Comparison of ENCODE assay signal across 13 cellular contexts in the genomic region with DNA sequence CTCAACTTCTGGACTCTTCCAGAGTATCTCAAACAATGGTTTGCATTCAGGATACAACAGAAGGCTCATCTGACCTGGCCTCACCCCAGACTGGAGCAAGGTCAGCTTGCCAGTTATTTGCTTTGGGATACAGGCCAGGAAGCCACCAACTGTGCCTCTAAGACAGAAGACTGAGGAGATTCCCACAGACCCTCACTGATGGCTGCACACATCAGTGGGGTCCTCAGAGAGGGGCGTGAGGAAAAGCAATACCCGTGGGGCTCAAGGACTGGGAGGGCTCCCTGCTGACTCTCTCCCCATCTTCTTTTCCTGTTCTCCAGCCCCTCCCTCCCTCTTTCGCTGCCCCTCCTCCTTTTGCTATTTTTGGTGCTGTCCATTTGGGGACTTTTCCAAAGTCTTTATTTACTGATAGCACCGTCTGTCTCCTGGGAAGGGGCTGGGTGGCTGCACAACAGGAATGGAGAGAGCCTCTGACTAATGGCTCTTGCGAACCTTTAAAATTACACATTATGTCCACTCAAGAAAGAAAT. TPM values are rescaled to one million over a fixed set of nuclear protein-coding genes. Genes with fewer than 3 reads are reported as not detected.
DNase-seq lines count a peak whose midpoint lies in the region; ATAC-seq and TF ChIP-seq lines count a peak whose summit lies in the region.
"Had no signal": no experiment of that assay in that cellular context is flagged by ENCODE, and none has a peak within 500 bp of the region (broad histone marks: within the 10 kb centered on the region; RNA-seq: fewer than 3 reads in every experiment).

No MANE protein-coding gene starts in this region.

- H2AFZ ChIP-seq in ACC112 (ENCODE audit: low read length, unreplicated experiment) = no peak overlapping the region

- peaks cover 58% of the 10 kb centered on the region for H3K4me1 ChIP-seq in ACC112 (ENCODE audit: control insufficient read depth, insufficient read depth, low read length, unreplicated experiment)
- peaks cover 0 to 66% (median 9%) of the 10 kb centered on the region in 4 donors for H3K4me1 ChIP-seq in Peyer's patch
- H3K4me1 ChIP-seq in CD4-positive, alpha-beta memory T cell (ENCODE audit: insufficient read depth, low read length) = peaks cover 29% of the 10 kb centered on the region

- DNase-seq in Peyer's patch (no peak), fibroblast of the aortic adventitia (ENCODE audit: low read depth) (peak; percentile 26), NCI-H2107 treated with DMSO at 0.1 percent for 48 hours (lab: John Stamatoyannopoulos, UW; ENCODE audit: unreplicated experiment) (no peak)
- no peak for DNase-seq in stimulated activated naive CD8-positive, alpha-beta T cell treated with anti-CD3 and anti-CD28 coated beads, Interleukin-15, Interleukin-2, amounts not matched to agents 100 U/mL and 50 U/mL, for 24 hours
- no peak for DNase-seq in CD4-positive, alpha-beta memory T cell
- DNase-seq: dermis blood vessel endothelial cell; NCI-H1436; RPMI8226; stimulated activated CD4-positive, alpha-beta T cell treated with anti-CD3 and anti-CD28 coated beads, Interleukin-4, amount 100 ng/mL, for 4 hours had no signal

- H3K27ac ChIP-seq in ACC112 (ENCODE audit: low read depth, low read length) (peak overlapping the region; percentile 9; the same call in 1 of the 2 replicates), Peyer's patch (peak overlapping the region in 3 of 4 donors; percentile 4 to 19 (median 10))
- no peak overlapping the region for H3K27ac ChIP-seq in CD4-positive, alpha-beta memory T cell (ENCODE audit: low read depth, low read length)
- H3K27ac ChIP-seq: thoracic aorta had no signal

- intact Hi-C loops in CD4-positive, alpha-beta memory T cell (cut with micrococcal nuclease) = no loop called here

- no peaks in the 10 kb centered on the region for H3K27me3 Mint-ChIP-seq in nephron (ENCODE audit: low read depth)
- H3K27me3 Mint-ChIP-seq in CD4-positive, alpha-beta memory T cell = no peaks in the 10 kb centered on the region

- H3K4me3 ChIP-seq in ACC112 (ENCODE audit: low read depth, low read length) (no peak overlapping the region), Peyer's patch (no peak overlapping the region), fibroblast of the aortic adventitia (ENCODE audit: low read depth, low read length) (no peak overlapping the region)
- no peak overlapping the region for H3K4me3 ChIP-seq in CD4-positive, alpha-beta memory T cell (ENCODE audit: low read length in 2 of 2)
- H3K4me3 ChIP-seq: thoracic aorta had no signal

- H3K27me3 ChIP-seq in ACC112 (ENCODE audit: insufficient read depth, low read length) (no peaks in the 10 kb centered on the region), Peyer's patch (no peaks in the 10 kb centered on the region)
- no peaks in the 10 kb centered on the region for H3K27me3 ChIP-seq in CD4-positive, alpha-beta memory T cell (ENCODE audit: insufficient read depth, low read length)

- POLR2A ChIA-PET in CD4-positive, alpha-beta memory T cell (lab: Charles Lee; ENCODE audit: partially characterized antibody) = no interaction called here

- no peak for TF ChIP-seq POLR2A in Peyer's patch (IDR thresholded peaks at IDR 0.05)

- H3K36me3 ChIP-seq in ACC112 (ENCODE audit: insufficient read depth, low read length) (no peaks in the 10 kb centered on the region), Peyer's patch (no peaks in the 10 kb centered on the region)
- H3K36me3 ChIP-seq in CD4-positive, alpha-beta memory T cell (ENCODE audit: insufficient read depth, low read length) = no peaks in the 10 kb centered on the region
- H3K36me3 ChIP-seq: thoracic aorta had no signal

- H3K4me1 Mint-ChIP-seq in nephron = peaks cover 87% of the 10 kb centered on the region
- H3K4me1 Mint-ChIP-seq in CD4-positive, alpha-beta memory T cell = peaks cover 48 to 87% (median 60%) of the 10 kb centered on the region in 4 donors

- H3K27ac Mint-ChIP-seq in nephron = peak overlapping the region; percentile 67 to 92 (median 86)
- no peak overlapping the region for H3K27ac Mint-ChIP-seq in CD4-positive, alpha-beta memory T cell

- H3K4me3 Mint-ChIP-seq in nephron = peak overlapping the region in 2 of 3 experiments; percentile 57 to 64
- H3K4me3 Mint-ChIP-seq in CD4-positive, alpha-beta memory T cell = no peak overlapping the region

- H3K36me3 Mint-ChIP-seq in nephron (ENCODE audit: low read depth) = peaks cover 9% of the 10 kb centered on the region
- peaks cover 9 to 23% of the 10 kb centered on the region in 2 donors for H3K36me3 Mint-ChIP-seq in CD4-positive, alpha-beta memory T cell

- H3K9me3 Mint-ChIP-seq in nephron = no peaks in the 10 kb centered on the region
- peaks cover 0 to 6% (median 1%) of the 10 kb centered on the region in 8 donors for H3K9me3 Mint-ChIP-seq in CD4-positive, alpha-beta memory T cell

- peaks cover 32% of the 10 kb centered on the region for H3K79me2 ChIP-seq in ACC112 (ENCODE audit: control insufficient read depth, insufficient read depth, low read length, unreplicated experiment)

- peaks cover 0 to 1% (median 0%) of the 10 kb centered on the region in 4 donors for H3K9me3 ChIP-seq in Peyer's patch
- H3K9me3 ChIP-seq in CD4-positive, alpha-beta memory T cell (ENCODE audit: control insufficient read depth in 1 of 2, low read length in 2 of 2) = no peaks in the 10 kb centered on the region
- H3K9me3 ChIP-seq: thoracic aorta had no signal

- ATAC-seq in HG03460 (IDR thresholded peaks at IDR 0.05; ENCODE audit: unreplicated experiment) = no peak
- ATAC-seq in stimulated activated naive CD8-positive, alpha-beta T cell treated with anti-CD3 and anti-CD28 coated beads, Interleukin-15, Interleukin-2, amounts not matched to agents 100 U/mL and 50 U/mL, for 24 hours = no peak

- no peak for TF ChIP-seq CTCF in Peyer's patch (IDR thresholded peaks at IDR 0.05)
- TF ChIP-seq CTCF in fibroblast of the aortic adventitia (IDR thresholded peaks at IDR 0.05; ENCODE audit: insufficient read depth, low read length) = no peak
- no peak for TF ChIP-seq CTCF in nephron (IDR thresholded peaks at IDR 0.05; ENCODE audit: unreplicated experiment in 3 of 3)

- CTCF ChIA-PET in CD4-positive, alpha-beta memory T cell (lab: Charles Lee; ENCODE audit: partially characterized antibody) = no interaction called here

RNA-seq across cellular contexts. Expression of a gene that starts 23.2 kb away (rescaled TPM):
- total RNA-seq in Peyer's patch = 10 to 100 TPM; 43.2 to 76.2 (median 55.8) TPM
- 21.3 and 65.7 TPM in 2 replicates for total RNA-seq in fibroblast of the aortic adventitia (ENCODE audit: low replicate concordance)
- total RNA-seq in CD4-positive, alpha-beta memory T cell = 10 to 100 TPM; 34.9 to 36.9 TPM
- 1 to 10 TPM; 3.9 to 8.8 TPM for polyA plus RNA-seq in CD4-positive, alpha-beta memory T cell

Comparison
In these comparisons a context has a peak if more than half of its experiments do, and no peak if none do; other contexts are left out.
1. H3K27ac Mint-ChIP-seq: peak in nephron (3 of 3); none in CD4-positive, alpha-beta memory T cell (0 of 7).
2. H3K4me3 Mint-ChIP-seq: peak in nephron (2 of 3); none in CD4-positive, alpha-beta memory T cell (0 of 8).